In genomic region chr10:61752111-61753011, GRCh38 we compare ENCODE assay signal across 1 cellular context.
TF ChIP-seq lines count a peak whose summit lies in the region.

No MANE protein-coding gene starts in this region.

TF ChIP-seq in K562, 482 proteins besides CTCF, POLR2A, EP300 and RAD21 (continued from another document):
- TF ChIP-seq, protein P1, sequence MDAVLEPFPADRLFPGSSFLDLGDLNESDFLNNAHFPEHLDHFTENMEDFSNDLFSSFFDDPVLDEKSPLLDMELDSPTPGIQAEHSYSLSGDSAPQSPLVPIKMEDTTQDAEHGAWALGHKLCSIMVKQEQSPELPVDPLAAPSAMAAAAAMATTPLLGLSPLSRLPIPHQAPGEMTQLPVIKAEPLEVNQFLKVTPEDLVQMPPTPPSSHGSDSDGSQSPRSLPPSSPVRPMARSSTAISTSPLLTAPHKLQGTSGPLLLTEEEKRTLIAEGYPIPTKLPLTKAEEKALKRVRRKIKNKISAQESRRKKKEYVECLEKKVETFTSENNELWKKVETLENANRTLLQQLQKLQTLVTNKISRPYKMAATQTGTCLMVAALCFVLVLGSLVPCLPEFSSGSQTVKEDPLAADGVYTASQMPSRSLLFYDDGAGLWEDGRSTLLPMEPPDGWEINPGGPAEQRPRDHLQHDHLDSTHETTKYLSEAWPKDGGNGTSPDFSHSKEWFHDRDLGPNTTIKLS (IDR thresholded peaks at IDR 0.05; ENCODE audit: borderline replicate concordance, low read depth): no peak
- TF ChIP-seq MAFF (IDR thresholded peaks at IDR 0.05; ENCODE audit: low read length): peak; percentile 27; the same call in 1 of the 2 replicates
- peak; percentile 94 for TF ChIP-seq FOXM1 (IDR thresholded peaks at IDR 0.05; ENCODE audit: low read depth)
- TF ChIP-seq FOXM1 (CRISPR knock-in tag; IDR thresholded peaks at IDR 0.05; ENCODE audit: low read depth): no peak
- no peak for TF ChIP-seq SAP30 (IDR thresholded peaks at IDR 0.05; ENCODE audit: borderline replicate concordance, insufficient read depth, low read depth, low read length, poor library complexity, severe bottlenecking)
- TF ChIP-seq RBBP5 (IDR thresholded peaks at IDR 0.05; ENCODE audit: borderline replicate concordance, insufficient read depth, low read length, poor library complexity, severe bottlenecking): no peak
- no peak for TF ChIP-seq IFI16 (CRISPR knock-in tag; IDR thresholded peaks at IDR 0.05)
- TF ChIP-seq AFF1 (IDR thresholded peaks at IDR 0.05; ENCODE audit: low read depth in 1 of 2, partially characterized antibody in 2 of 2): no peak
- TF ChIP-seq, protein P2, sequence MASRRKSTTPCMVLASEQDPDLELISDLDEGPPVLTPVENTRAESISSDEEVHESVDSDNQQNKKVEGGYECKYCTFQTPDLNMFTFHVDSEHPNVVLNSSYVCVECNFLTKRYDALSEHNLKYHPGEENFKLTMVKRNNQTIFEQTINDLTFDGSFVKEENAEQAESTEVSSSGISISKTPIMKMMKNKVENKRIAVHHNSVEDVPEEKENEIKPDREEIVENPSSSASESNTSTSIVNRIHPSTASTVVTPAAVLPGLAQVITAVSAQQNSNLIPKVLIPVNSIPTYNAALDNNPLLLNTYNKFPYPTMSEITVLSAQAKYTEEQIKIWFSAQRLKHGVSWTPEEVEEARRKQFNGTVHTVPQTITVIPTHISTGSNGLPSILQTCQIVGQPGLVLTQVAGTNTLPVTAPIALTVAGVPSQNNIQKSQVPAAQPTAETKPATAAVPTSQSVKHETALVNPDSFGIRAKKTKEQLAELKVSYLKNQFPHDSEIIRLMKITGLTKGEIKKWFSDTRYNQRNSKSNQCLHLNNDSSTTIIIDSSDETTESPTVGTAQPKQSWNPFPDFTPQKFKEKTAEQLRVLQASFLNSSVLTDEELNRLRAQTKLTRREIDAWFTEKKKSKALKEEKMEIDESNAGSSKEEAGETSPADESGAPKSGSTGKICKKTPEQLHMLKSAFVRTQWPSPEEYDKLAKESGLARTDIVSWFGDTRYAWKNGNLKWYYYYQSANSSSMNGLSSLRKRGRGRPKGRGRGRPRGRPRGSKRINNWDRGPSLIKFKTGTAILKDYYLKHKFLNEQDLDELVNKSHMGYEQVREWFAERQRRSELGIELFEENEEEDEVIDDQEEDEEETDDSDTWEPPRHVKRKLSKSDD (conservative IDR thresholded peaks at IDR 0.05; ENCODE audit: low read length): no peak
- TF ChIP-seq SMAD3 (CRISPR knock-in tag; conservative IDR thresholded peaks at IDR 0.05): no peak
- TF ChIP-seq BACH1 (tag; IDR thresholded peaks at IDR 0.05): peak; percentile 20; the same call in 1 of the 2 replicates
- 0 out of 2 replicates have a peak, but pooled peaks have one; percentile 27 for TF ChIP-seq CBFA2T3 (IDR thresholded peaks at IDR 0.05)
- TF ChIP-seq PKNOX1 (IDR thresholded peaks at IDR 0.05): peak; percentile 71
- TF ChIP-seq SAFB (IDR thresholded peaks at IDR 0.05; ENCODE audit: borderline replicate concordance, low read depth, low read length): no peak
- no peak for TF ChIP-seq NEUROD1 (IDR thresholded peaks at IDR 0.05; ENCODE audit: borderline replicate concordance, low read depth, low read length, partially characterized antibody)
- peak; percentile 43; the same call in 1 of the 2 replicates for TF ChIP-seq ELF1 (tag; IDR thresholded peaks at IDR 0.05)
- no peak for TF ChIP-seq OTX1 (CRISPR knock-in tag; IDR thresholded peaks at IDR 0.05)
- TF ChIP-seq PHF20 (IDR thresholded peaks at IDR 0.05; ENCODE audit: partially characterized antibody): no peak
- peak in 1 of 2 experiments; percentile 92; a peak in 2 of 4 replicates for TF ChIP-seq SRF (CRISPR knock-in tag; IDR thresholded peaks at IDR 0.05)
- TF ChIP-seq POLR2AphosphoS2 (IDR thresholded peaks at IDR 0.05; ENCODE audit: low read length): no peak
- TF ChIP-seq DMBX1 (CRISPR knock-in tag; IDR thresholded peaks at IDR 0.05; ENCODE audit: borderline replicate concordance): 0 out of 2 replicates have a peak, but pooled peaks have one; percentile 12
- TF ChIP-seq TAF9B (IDR thresholded peaks at IDR 0.05; ENCODE audit: partially characterized antibody): peak; percentile 15
- no peak for TF ChIP-seq JUN (IDR thresholded peaks at IDR 0.05; ENCODE audit: borderline replicate concordance, low read depth, low read length)
- no peak for TF ChIP-seq JUN (CRISPR knock-in tag; IDR thresholded peaks at IDR 0.05; ENCODE audit: borderline replicate concordance)
- TF ChIP-seq ZNF75A (CRISPR knock-in tag; IDR thresholded peaks at IDR 0.05): no peak
- TF ChIP-seq MYBL2 (IDR thresholded peaks at IDR 0.05; ENCODE audit: low read depth): peak; percentile 71
- no peak for TF ChIP-seq MYBL2 (CRISPR knock-in tag; IDR thresholded peaks at IDR 0.05; ENCODE audit: borderline replicate concordance)
- TF ChIP-seq CHCHD3 (CRISPR knock-in tag; IDR thresholded peaks at IDR 0.05): no peak
- TF ChIP-seq NR2C2 (CRISPR knock-in tag; IDR thresholded peaks at IDR 0.05): no peak
- TF ChIP-seq NR2C2 (tag; IDR thresholded peaks at IDR 0.05): 0 out of 2 replicates have a peak, but pooled peaks have one; percentile 19
- TF ChIP-seq, protein P3, sequence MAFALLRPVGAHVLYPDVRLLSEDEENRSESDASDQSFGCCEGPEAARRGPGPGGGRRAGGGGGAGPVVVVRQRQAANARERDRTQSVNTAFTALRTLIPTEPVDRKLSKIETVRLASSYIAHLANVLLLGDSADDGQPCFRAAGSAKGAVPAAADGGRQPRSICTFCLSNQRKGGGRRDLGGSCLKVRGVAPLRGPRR (CRISPR knock-in tag; IDR thresholded peaks at IDR 0.05): no peak
- peak; percentile 33; the same call in 1 of the 2 replicates for TF ChIP-seq SPI1 (IDR thresholded peaks at IDR 0.05; ENCODE audit: borderline replicate concordance, low read depth, low read length)
- TF ChIP-seq CXXC5 (CRISPR knock-in tag; IDR thresholded peaks at IDR 0.05): 0 out of 2 replicates have a peak, but pooled peaks have one; percentile 24
- TF ChIP-seq NONO (IDR thresholded peaks at IDR 0.05; ENCODE audit: low read depth in 2 of 2, low read length in 1 of 2): no peak
- TF ChIP-seq ZMIZ1 (IDR thresholded peaks at IDR 0.05; ENCODE audit: low read depth in 2 of 2, low read length in 2 of 2): no peak
- 0 out of 2 replicates have a peak, but pooled peaks have one; percentile 59 for TF ChIP-seq ZNF175 (CRISPR knock-in tag; IDR thresholded peaks at IDR 0.05; ENCODE audit: low read depth)
- peak; percentile 65; the same call in 1 of the 2 replicates for TF ChIP-seq ZNF395 (CRISPR knock-in tag; IDR thresholded peaks at IDR 0.05)
- TF ChIP-seq BHLHE40 (IDR thresholded peaks at IDR 0.05; ENCODE audit: low read length): peak; percentile 5; the same call in 1 of the 2 replicates
- TF ChIP-seq ZNF589 (CRISPR knock-in tag; IDR thresholded peaks at IDR 0.05; ENCODE audit: low read depth): peak; percentile 56; the same call in 1 of the 2 replicates
TF ChIP-seq in K562: peak in this region for 40.
